8 cellular contexts compared by ENCODE assay signal in the genomic region with DNA sequence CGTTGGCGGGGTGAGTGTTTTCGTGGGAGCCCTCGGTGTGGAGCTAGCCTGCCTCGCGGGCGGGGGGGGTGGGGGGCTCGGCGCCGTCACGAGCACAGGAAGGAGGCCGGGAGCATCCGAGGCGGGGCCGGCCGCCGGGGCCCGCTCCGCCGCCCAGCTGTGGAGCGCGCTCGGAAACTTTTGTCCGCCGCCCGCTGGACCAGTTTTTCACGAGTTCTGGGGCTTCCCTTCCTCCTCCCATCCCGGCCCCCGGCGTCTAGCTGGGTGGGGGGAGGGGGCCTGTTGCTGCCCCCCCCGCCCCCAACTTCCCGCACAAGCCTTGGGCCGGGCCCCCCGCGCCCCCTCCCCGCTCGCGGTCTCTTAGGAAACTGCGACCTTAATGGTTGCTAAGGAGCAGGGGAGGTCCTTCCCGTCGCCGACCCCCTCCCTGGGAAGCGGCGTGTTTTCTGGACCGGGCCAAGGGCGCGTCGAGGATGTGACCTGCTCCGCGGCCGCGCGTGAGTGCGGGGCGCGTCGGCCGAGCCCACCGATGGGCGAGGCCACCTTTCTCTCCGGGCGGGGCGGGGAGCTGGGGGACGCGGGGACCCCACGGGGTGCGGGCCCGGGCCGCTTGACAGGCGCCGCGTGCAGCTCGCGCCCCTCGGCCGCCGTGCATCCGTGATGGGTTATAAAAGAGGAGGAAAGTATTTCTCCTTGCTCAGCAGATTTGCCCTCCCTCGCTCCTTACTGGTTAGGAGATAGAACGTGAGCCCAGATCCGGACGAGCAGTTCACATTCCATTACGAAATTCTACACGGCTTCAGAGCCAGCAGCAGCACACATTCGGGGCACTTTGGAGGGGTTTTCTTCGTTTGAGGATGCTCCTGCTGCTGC. TPM values are rescaled to one million over a fixed set of nuclear protein-coding genes. Genes with fewer than 3 reads are reported as not detected.
A peak's percentile ranks its signal among the peaks of the same experiment; 100 is the strongest.
DNase-seq lines count a peak whose midpoint lies in the region; ATAC-seq and TF ChIP-seq lines count a peak whose summit lies in the region.

No MANE protein-coding gene starts in this region.

- ATAC-seq in HG02642 (IDR thresholded peaks at IDR 0.05; ENCODE audit: poor library complexity, unreplicated experiment) = peak; percentile 13
- no peak for ATAC-seq in HG02885 (IDR thresholded peaks at IDR 0.05; ENCODE audit: poor library complexity, unreplicated experiment)

- TF ChIP-seq POLR2A in ovary (IDR thresholded peaks at IDR 0.05) = peak; percentile 27

- H3K27me3 Mint-ChIP-seq in CD14-positive monocyte (ENCODE audit: low read depth in 3 of 3) = no peaks in the 10 kb centered on the region
- no peaks in the 10 kb centered on the region for H3K27me3 Mint-ChIP-seq in activated naive CD4-positive, alpha-beta T cell treated with anti-CD3 and anti-CD28 coated beads, Interleukin-2, amount 50 U/mL, for 24 hours

- DNase-seq in CD14-positive monocyte (ENCODE audit: low spot score) = peak; percentile 72
- DNase-seq in RPMI7951 (ENCODE audit: low read depth) = peak; percentile 71
- DNase-seq in glomerular visceral epithelial cell (ENCODE audit: extremely low spot score) = peak; percentile 64
- peak; percentile 68 to 80 (median 72) for DNase-seq in ovary
- DNase-seq in medulla oblongata (ENCODE audit: extremely low spot score) = no peak

- H3K27ac Mint-ChIP-seq in CD14-positive monocyte = peak overlapping the region; percentile 81 to 95 (median 88)
- H3K27ac Mint-ChIP-seq in activated naive CD4-positive, alpha-beta T cell treated with anti-CD3 and anti-CD28 coated beads, Interleukin-2, amount 50 U/mL, for 24 hours = peak overlapping the region; percentile 95

- peak overlapping the region; percentile 91 to 97 for H3K27ac ChIP-seq in ovary

- no peaks in the 10 kb centered on the region for H3K9me3 ChIP-seq in ovary

- intact Hi-C loops in CD14-positive monocyte (cut with micrococcal nuclease) (loop anchor here (5.0 to 10.0 kb wide), 5 partner anchors 33 to 93 kb away; no protein-coding TSS in a partner anchor), ovary (cut with DNase I) (loop anchor here in 1 of 4 donors (10.0 kb wide), 1 partner anchor 344 kb away; no protein-coding TSS in a partner anchor)

- peaks cover 7% of the 10 kb centered on the region for H3K4me1 ChIP-seq in ovary (ENCODE audit: insufficient read depth)

- H3K9me3 Mint-ChIP-seq in CD14-positive monocyte = no peaks in the 10 kb centered on the region
- H3K9me3 Mint-ChIP-seq in activated naive CD4-positive, alpha-beta T cell treated with anti-CD3 and anti-CD28 coated beads, Interleukin-2, amount 50 U/mL, for 24 hours = no peaks in the 10 kb centered on the region

- peak overlapping the region; percentile 78 for H3K4me3 ChIP-seq in ovary

- no peaks in the 10 kb centered on the region for H3K36me3 ChIP-seq in ovary

- no peaks in the 10 kb centered on the region for H3K27me3 ChIP-seq in ovary

- WGBS in ovary, 3 donors = 0 to 1% (median 1%) methylated on average over 34 to 86 of the region's 86 CpGs

- TF ChIP-seq EP300 in ovary (IDR thresholded peaks at IDR 0.05) = no peak

- H3K4me1 Mint-ChIP-seq in CD14-positive monocyte = peaks cover 54% of the 10 kb centered on the region
- H3K4me1 Mint-ChIP-seq in activated naive CD4-positive, alpha-beta T cell treated with anti-CD3 and anti-CD28 coated beads, Interleukin-2, amount 50 U/mL, for 24 hours = peaks cover 58% of the 10 kb centered on the region

- peak overlapping the region; percentile 85 to 93 for H3K4me3 Mint-ChIP-seq in CD14-positive monocyte
- peak overlapping the region; percentile 96 for H3K4me3 Mint-ChIP-seq in activated naive CD4-positive, alpha-beta T cell treated with anti-CD3 and anti-CD28 coated beads, Interleukin-2, amount 50 U/mL, for 24 hours

- H3K36me3 Mint-ChIP-seq in CD14-positive monocyte = peaks cover 0 to 7% of the 10 kb centered on the region in 2 donors
- peaks cover 2% of the 10 kb centered on the region for H3K36me3 Mint-ChIP-seq in activated naive CD4-positive, alpha-beta T cell treated with anti-CD3 and anti-CD28 coated beads, Interleukin-2, amount 50 U/mL, for 24 hours

- TF ChIP-seq CTCF in CD14-positive monocyte (IDR thresholded peaks at IDR 0.05) (no peak), ovary (IDR thresholded peaks at IDR 0.05) (no peak)

RNA-seq across cellular contexts. Expression of a gene that starts 1.4 kb away (rescaled TPM):
- polyA plus RNA-seq in CD14-positive monocyte (1 to 10 TPM; 2.1 to 5.6 TPM), ovary (10 to 100 TPM in 1 of 2 donors, 1 to 10 TPM in 1; 7.3 to 15.1 TPM)
- total RNA-seq in RPMI7951 (2014; rRNA removed; shearing (Covaris generic)) = 5.8 and 6.0 TPM in 2 replicates
- total RNA-seq in ovary = 10 to 100 TPM; 21.1 to 64.4 (median 53.3) TPM
